Comparison of ENCODE assay signal across 1 cellular context in genomic region chr14:100735271-100735670, GRCh38.
TF ChIP-seq lines count a peak whose summit lies in the region.

No MANE protein-coding gene starts in this region.

TF ChIP-seq in GM12878, 131 proteins besides CTCF, POLR2A, EP300 and RAD21 (continued from another document):
- no peak for TF ChIP-seq SMAD5 (IDR thresholded peaks at IDR 0.05; ENCODE audit: low read depth)
